1 cellular context compared by ENCODE assay signal in the genomic region with DNA sequence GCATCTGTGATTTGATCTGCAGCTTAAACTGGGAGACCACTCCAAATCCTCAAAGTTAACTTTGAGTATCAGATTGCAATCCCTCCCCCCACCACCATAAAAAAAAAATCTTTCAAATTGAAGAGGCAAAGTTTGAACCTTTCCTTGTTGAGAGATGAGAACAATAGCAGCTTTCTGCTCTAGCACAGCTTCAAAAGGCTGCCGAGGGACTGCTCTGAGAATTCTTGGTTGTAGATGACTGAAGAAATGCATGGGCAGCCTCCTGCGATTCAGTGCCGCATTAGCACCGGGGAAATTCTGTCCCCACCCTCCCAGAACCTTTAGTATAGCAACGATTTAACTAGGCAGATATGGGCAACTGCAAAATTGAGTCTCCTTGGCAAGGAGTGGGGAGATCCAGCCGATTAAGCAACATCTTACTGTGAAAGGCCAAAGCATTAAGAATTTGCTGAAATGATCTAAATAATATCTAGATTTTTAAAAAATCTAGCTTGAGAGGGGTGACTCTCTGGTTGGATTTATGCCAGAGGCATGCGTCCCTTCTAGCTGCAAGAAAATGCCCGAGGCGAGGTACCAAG.
TF ChIP-seq lines count a peak whose summit lies in the region.

No MANE protein-coding gene starts in this region.

TF ChIP-seq in HepG2, 621 proteins besides CTCF, POLR2A, EP300 and RAD21 (continued from another document and continues in another):
- TF ChIP-seq, protein P1, sequence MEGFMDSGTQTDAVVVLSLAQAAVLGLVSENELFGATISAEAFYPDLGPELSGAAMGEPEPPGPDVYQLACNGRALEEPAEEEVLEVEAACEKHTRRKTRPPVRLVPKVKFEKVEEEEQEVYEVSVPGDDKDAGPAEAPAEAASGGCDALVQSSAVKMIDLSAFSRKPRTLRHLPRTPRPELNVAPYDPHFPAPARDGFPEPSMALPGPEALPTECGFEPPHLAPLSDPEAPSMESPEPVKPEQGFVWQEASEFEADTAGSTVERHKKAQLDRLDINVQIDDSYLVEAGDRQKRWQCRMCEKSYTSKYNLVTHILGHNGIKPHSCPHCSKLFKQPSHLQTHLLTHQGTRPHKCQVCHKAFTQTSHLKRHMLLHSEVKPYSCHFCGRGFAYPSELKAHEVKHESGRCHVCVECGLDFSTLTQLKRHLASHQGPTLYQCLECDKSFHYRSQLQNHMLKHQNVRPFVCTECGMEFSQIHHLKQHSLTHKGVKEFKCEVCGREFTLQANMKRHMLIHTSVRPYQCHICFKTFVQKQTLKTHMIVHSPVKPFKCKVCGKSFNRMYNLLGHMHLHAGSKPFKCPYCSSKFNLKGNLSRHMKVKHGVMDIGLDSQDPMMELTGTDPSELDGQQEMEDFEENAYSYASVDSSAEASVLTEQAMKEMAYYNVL (CRISPR knock-in tag; IDR thresholded peaks at IDR 0.05; ENCODE audit: borderline replicate concordance) = no peak
- TF ChIP-seq ZKSCAN8 (CRISPR knock-in tag; IDR thresholded peaks at IDR 0.05; ENCODE audit: borderline replicate concordance) = no peak
- TF ChIP-seq DR1 (CRISPR knock-in tag; IDR thresholded peaks at IDR 0.05) = no peak
- TF ChIP-seq, protein P2, sequence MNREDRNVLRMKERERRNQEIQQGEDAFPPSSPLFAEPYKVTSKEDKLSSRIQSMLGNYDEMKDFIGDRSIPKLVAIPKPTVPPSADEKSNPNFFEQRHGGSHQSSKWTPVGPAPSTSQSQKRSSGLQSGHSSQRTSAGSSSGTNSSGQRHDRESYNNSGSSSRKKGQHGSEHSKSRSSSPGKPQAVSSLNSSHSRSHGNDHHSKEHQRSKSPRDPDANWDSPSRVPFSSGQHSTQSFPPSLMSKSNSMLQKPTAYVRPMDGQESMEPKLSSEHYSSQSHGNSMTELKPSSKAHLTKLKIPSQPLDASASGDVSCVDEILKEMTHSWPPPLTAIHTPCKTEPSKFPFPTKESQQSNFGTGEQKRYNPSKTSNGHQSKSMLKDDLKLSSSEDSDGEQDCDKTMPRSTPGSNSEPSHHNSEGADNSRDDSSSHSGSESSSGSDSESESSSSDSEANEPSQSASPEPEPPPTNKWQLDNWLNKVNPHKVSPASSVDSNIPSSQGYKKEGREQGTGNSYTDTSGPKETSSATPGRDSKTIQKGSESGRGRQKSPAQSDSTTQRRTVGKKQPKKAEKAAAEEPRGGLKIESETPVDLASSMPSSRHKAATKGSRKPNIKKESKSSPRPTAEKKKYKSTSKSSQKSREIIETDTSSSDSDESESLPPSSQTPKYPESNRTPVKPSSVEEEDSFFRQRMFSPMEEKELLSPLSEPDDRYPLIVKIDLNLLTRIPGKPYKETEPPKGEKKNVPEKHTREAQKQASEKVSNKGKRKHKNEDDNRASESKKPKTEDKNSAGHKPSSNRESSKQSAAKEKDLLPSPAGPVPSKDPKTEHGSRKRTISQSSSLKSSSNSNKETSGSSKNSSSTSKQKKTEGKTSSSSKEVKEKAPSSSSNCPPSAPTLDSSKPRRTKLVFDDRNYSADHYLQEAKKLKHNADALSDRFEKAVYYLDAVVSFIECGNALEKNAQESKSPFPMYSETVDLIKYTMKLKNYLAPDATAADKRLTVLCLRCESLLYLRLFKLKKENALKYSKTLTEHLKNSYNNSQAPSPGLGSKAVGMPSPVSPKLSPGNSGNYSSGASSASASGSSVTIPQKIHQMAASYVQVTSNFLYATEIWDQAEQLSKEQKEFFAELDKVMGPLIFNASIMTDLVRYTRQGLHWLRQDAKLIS (CRISPR knock-in tag; IDR thresholded peaks at IDR 0.05) = 0 out of 2 replicates have a peak, but pooled peaks have one; percentile 23
- TF ChIP-seq, protein P3, sequence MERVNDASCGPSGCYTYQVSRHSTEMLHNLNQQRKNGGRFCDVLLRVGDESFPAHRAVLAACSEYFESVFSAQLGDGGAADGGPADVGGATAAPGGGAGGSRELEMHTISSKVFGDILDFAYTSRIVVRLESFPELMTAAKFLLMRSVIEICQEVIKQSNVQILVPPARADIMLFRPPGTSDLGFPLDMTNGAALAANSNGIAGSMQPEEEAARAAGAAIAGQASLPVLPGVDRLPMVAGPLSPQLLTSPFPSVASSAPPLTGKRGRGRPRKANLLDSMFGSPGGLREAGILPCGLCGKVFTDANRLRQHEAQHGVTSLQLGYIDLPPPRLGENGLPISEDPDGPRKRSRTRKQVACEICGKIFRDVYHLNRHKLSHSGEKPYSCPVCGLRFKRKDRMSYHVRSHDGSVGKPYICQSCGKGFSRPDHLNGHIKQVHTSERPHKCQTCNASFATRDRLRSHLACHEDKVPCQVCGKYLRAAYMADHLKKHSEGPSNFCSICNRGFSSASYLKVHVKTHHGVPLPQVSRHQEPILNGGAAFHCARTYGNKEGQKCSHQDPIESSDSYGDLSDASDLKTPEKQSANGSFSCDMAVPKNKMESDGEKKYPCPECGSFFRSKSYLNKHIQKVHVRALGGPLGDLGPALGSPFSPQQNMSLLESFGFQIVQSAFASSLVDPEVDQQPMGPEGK (CRISPR knock-in tag; IDR thresholded peaks at IDR 0.05) = no peak; the same call in 1 of the 2 replicates
- TF ChIP-seq GTF2F1 (IDR thresholded peaks at IDR 0.05; ENCODE audit: low read length) = no peak
- TF ChIP-seq, protein P4, sequence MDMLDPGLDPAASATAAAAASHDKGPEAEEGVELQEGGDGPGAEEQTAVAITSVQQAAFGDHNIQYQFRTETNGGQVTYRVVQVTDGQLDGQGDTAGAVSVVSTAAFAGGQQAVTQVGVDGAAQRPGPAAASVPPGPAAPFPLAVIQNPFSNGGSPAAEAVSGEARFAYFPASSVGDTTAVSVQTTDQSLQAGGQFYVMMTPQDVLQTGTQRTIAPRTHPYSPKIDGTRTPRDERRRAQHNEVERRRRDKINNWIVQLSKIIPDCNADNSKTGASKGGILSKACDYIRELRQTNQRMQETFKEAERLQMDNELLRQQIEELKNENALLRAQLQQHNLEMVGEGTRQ (IDR thresholded peaks at IDR 0.05; ENCODE audit: low read depth, low read length) = no peak
- TF ChIP-seq, protein P4 (CRISPR knock-in tag; IDR thresholded peaks at IDR 0.05; ENCODE audit: borderline replicate concordance) = 0 out of 2 replicates have a peak, but pooled peaks have one; percentile 26
- no peak for TF ChIP-seq NCOA2 (CRISPR knock-in tag; IDR thresholded peaks at IDR 0.05)
- no peak for TF ChIP-seq ZBTB42 (CRISPR knock-in tag; IDR thresholded peaks at IDR 0.05)
- no peak for TF ChIP-seq NFRKB (IDR thresholded peaks at IDR 0.05)
- no peak for TF ChIP-seq ZNF713 (CRISPR knock-in tag; IDR thresholded peaks at IDR 0.05)
- TF ChIP-seq ZFYVE20 (CRISPR knock-in tag; IDR thresholded peaks at IDR 0.05; ENCODE audit: borderline replicate concordance, low read depth) = no peak
- no peak; the same call in 1 of the 2 replicates for TF ChIP-seq ZNF607 (CRISPR knock-in tag; IDR thresholded peaks at IDR 0.05; ENCODE audit: borderline replicate concordance)
- TF ChIP-seq GATAD2A (CRISPR knock-in tag; IDR thresholded peaks at IDR 0.05) = no peak
- TF ChIP-seq POLR2G (IDR thresholded peaks at IDR 0.05; ENCODE audit: low read depth, low read length) = peak; percentile 40
- TF ChIP-seq DNMT3B (CRISPR knock-in tag; conservative IDR thresholded peaks at IDR 0.05) = no peak
- no peak for TF ChIP-seq ZNF891 (CRISPR knock-in tag; IDR thresholded peaks at IDR 0.05)
- TF ChIP-seq RXRA (CRISPR knock-in tag; IDR thresholded peaks at IDR 0.05) = no peak
- TF ChIP-seq MTF2 (CRISPR knock-in tag; IDR thresholded peaks at IDR 0.05; ENCODE audit: borderline replicate concordance) = no peak
- TF ChIP-seq TCF7L2 (IDR thresholded peaks at IDR 0.05; ENCODE audit: low read depth, low read length) = no peak
- TF ChIP-seq, protein P5, sequence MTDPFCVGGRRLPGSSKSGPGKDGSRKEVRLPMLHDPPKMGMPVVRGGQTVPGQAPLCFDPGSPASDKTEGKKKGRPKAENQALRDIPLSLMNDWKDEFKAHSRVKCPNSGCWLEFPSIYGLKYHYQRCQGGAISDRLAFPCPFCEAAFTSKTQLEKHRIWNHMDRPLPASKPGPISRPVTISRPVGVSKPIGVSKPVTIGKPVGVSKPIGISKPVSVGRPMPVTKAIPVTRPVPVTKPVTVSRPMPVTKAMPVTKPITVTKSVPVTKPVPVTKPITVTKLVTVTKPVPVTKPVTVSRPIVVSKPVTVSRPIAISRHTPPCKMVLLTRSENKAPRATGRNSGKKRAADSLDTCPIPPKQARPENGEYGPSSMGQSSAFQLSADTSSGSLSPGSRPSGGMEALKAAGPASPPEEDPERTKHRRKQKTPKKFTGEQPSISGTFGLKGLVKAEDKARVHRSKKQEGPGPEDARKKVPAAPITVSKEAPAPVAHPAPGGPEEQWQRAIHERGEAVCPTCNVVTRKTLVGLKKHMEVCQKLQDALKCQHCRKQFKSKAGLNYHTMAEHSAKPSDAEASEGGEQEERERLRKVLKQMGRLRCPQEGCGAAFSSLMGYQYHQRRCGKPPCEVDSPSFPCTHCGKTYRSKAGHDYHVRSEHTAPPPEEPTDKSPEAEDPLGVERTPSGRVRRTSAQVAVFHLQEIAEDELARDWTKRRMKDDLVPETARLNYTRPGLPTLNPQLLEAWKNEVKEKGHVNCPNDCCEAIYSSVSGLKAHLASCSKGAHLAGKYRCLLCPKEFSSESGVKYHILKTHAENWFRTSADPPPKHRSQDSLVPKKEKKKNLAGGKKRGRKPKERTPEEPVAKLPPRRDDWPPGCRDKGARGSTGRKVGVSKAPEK (CRISPR knock-in tag; IDR thresholded peaks at IDR 0.05; ENCODE audit: borderline replicate concordance) = no peak
- peak; percentile 52; the same call in 1 of the 2 replicates for TF ChIP-seq TCF7 (IDR thresholded peaks at IDR 0.05; ENCODE audit: low read depth)
- TF ChIP-seq ZNF615 (CRISPR knock-in tag; IDR thresholded peaks at IDR 0.05; ENCODE audit: borderline replicate concordance) = 0 out of 2 replicates have a peak, but pooled peaks have one; percentile 29
- no peak for TF ChIP-seq CREB1 (IDR thresholded peaks at IDR 0.05)
- TF ChIP-seq CREB1 (CRISPR knock-in tag; IDR thresholded peaks at IDR 0.05) = 0 out of 2 replicates have a peak, but pooled peaks have one; percentile 27
- no peak for TF ChIP-seq KAT8 (CRISPR knock-in tag; IDR thresholded peaks at IDR 0.05)
- peak; percentile 96 for TF ChIP-seq ZSCAN30 (CRISPR knock-in tag; IDR thresholded peaks at IDR 0.05)
- no peak for TF ChIP-seq MED8 (CRISPR knock-in tag; IDR thresholded peaks at IDR 0.05; ENCODE audit: insufficient replicate concordance)
- no peak for TF ChIP-seq SMAD1 (CRISPR knock-in tag; IDR thresholded peaks at IDR 0.05; ENCODE audit: borderline replicate concordance, low read depth)
- TF ChIP-seq, protein P6, sequence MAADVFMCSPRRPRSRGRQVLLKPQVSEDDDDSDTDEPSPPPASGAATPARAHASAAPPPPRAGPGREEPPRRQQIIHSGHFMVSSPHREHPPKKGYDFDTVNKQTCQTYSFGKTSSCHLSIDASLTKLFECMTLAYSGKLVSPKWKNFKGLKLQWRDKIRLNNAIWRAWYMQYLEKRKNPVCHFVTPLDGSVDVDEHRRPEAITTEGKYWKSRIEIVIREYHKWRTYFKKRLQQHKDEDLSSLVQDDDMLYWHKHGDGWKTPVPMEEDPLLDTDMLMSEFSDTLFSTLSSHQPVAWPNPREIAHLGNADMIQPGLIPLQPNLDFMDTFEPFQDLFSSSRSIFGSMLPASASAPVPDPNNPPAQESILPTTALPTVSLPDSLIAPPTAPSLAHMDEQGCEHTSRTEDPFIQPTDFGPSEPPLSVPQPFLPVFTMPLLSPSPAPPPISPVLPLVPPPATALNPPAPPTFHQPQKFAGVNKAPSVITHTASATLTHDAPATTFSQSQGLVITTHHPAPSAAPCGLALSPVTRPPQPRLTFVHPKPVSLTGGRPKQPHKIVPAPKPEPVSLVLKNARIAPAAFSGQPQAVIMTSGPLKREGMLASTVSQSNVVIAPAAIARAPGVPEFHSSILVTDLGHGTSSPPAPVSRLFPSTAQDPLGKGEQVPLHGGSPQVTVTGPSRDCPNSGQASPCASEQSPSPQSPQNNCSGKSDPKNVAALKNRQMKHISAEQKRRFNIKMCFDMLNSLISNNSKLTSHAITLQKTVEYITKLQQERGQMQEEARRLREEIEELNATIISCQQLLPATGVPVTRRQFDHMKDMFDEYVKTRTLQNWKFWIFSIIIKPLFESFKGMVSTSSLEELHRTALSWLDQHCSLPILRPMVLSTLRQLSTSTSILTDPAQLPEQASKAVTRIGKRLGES (CRISPR knock-in tag; IDR thresholded peaks at IDR 0.05; ENCODE audit: borderline replicate concordance) = 0 out of 2 replicates have a peak, but pooled peaks have one; percentile 21
- no peak for TF ChIP-seq AKAP8 (CRISPR knock-in tag; IDR thresholded peaks at IDR 0.05)
- TF ChIP-seq TOPORS (CRISPR knock-in tag; IDR thresholded peaks at IDR 0.05) = no peak
- TF ChIP-seq CEBPG (CRISPR knock-in tag; IDR thresholded peaks at IDR 0.05) = peak; percentile 30; the same call in 1 of the 2 replicates
- no peak for TF ChIP-seq ZNF180 (CRISPR knock-in tag; IDR thresholded peaks at IDR 0.05; ENCODE audit: borderline replicate concordance, low read depth)
- no peak for TF ChIP-seq ASH2L (IDR thresholded peaks at IDR 0.05; ENCODE audit: insufficient read length, low read depth, low read length)
